8 cellular contexts compared by ENCODE assay signal in the genomic region with DNA sequence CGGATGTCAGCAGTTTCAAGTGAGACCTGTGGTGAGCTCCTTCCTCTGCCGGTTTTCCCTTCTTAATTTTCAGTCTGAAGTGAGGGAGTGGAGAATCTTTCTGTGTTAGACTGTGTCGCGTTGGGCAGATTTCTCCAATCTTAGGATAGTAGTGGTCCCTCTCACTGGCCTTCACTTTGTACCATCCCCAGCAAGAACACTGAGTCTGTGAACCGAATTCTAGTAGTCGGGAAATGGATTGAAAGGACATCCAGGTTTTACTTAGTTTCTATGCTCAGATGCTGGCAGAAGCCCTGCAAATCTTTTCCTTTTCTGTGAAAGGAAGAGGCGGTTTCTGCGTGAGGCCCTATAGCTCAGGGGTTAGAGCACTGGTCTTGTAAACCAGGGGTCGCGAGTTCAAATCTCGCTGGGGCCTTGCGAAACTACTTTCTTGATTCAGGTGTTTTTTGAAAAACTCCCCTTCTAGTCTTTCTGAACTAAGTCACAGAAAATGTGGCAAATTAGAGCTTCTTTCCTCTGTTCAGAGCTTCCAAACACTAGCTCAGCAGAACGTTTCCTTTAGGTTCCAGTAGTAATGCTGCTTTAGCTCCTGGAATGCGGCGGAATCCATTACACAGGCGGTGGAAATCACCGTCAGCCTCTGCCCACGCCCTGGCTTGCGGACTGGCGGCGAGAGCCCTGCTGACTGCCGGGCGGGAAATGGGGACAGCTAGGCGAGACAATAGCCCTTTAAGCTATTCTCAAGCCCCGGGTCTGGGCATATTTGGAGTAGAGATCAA. TPM values are rescaled to one million over a fixed set of nuclear protein-coding genes. Genes with fewer than 3 reads are reported as not detected.
DNase-seq lines count a peak whose midpoint lies in the region; ATAC-seq and TF ChIP-seq lines count a peak whose summit lies in the region.

No MANE protein-coding gene starts in this region.

- H3K4me1 ChIP-seq in HUES6 (ENCODE audit: control insufficient read depth, insufficient read depth, low read length) (peaks cover 16% of the 10 kb centered on the region), gastroesophageal sphincter (peaks cover 7 to 35% (median 8%) of the 10 kb centered on the region in 3 donors), neutrophil (ENCODE audit: control insufficient read depth in 1 of 2, insufficient read depth in 1 of 2, low read depth in 1 of 2, low read length in 1 of 2) (peaks cover 48 to 51% of the 10 kb centered on the region in 2 experiments)

- no peaks in the 10 kb centered on the region for H3K27me3 ChIP-seq in HUES6 (ENCODE audit: control insufficient read depth, insufficient read depth, low read length)
- no peaks in the 10 kb centered on the region for H3K27me3 ChIP-seq in gastroesophageal sphincter
- peaks cover 43% of the 10 kb centered on the region for H3K27me3 ChIP-seq in neutrophil

- peak overlapping the region; percentile 89 for H3K9ac ChIP-seq in HUES6 (ENCODE audit: low read length)

- H3K4me3 ChIP-seq in HUES6 (ENCODE audit: low read depth, low read length) = peak overlapping the region; percentile 96
- peak overlapping the region; percentile 64 to 76 for H3K4me3 ChIP-seq in gastroesophageal sphincter
- peak overlapping the region; percentile 75 to 83 for H3K4me3 ChIP-seq in neutrophil (ENCODE audit: low read depth in 1 of 2, low read length in 1 of 2)

- TF ChIP-seq CTCF in gastroesophageal sphincter (IDR thresholded peaks at IDR 0.05) (no peak), neutrophil (IDR thresholded peaks at IDR 0.05) (no peak)

- no peak for TF ChIP-seq POLR2A in gastroesophageal sphincter (IDR thresholded peaks at IDR 0.05)

- H3K36me3 ChIP-seq in HUES6 (ENCODE audit: control insufficient read depth, insufficient read depth, low read length) = no peaks in the 10 kb centered on the region
- no peaks in the 10 kb centered on the region for H3K36me3 ChIP-seq in gastroesophageal sphincter
- no peaks in the 10 kb centered on the region for H3K36me3 ChIP-seq in neutrophil

- H3K9me3 ChIP-seq in HUES6 (ENCODE audit: control insufficient read depth, insufficient read depth, low read depth, low read length) (no peaks in the 10 kb centered on the region), gastroesophageal sphincter (no peaks in the 10 kb centered on the region), neutrophil (no peaks in the 10 kb centered on the region)

- DNase-seq in AG08395 (ENCODE audit: low spot score) (peak; percentile 71), SHP77 treated with DMSO at 0.1 percent for 48 hours (lab: John Stamatoyannopoulos, UW) (peak; percentile 92), activated gamma-delta T cell (lab: John Stamatoyannopoulos, UW) (peak; percentile 41), stromal cell of bone marrow (ENCODE audit: low read depth) (peak; percentile 65)

- WGBS in gastroesophageal sphincter (ENCODE audit: low coverage in 1 of 2), 2 donors = 0% methylated on average over 12 to 17 of the region's 25 CpGs

- no peak for TF ChIP-seq EP300 in gastroesophageal sphincter (IDR thresholded peaks at IDR 0.05)

- ATAC-seq in GM18873 (IDR thresholded peaks at IDR 0.05; ENCODE audit: low FRiP score, unreplicated experiment) (peak; percentile 22), gastroesophageal sphincter (peak; percentile 35)

- peak overlapping the region; percentile 86 for H3K27ac ChIP-seq in HUES6 (ENCODE audit: low read depth, low read length)
- peak overlapping the region; percentile 95 to 100 (median 100) for H3K27ac ChIP-seq in gastroesophageal sphincter
- H3K27ac ChIP-seq in neutrophil = peak overlapping the region; percentile 70

RNA-seq across cellular contexts. Expression of a gene that starts 2.8 kb away (rescaled TPM):
- 100 to 1,000 TPM in 2 of 4 donors, 10 to 100 TPM in 2; 65.2 to 139 (median 106) TPM for total RNA-seq in gastroesophageal sphincter

RNA-seq across cellular contexts. Expression of a gene that starts 7.0 kb away (rescaled TPM):
- 10 to 100 TPM; 16.8 to 32.0 (median 25.2) TPM for total RNA-seq in gastroesophageal sphincter

RNA-seq across cellular contexts. Expression of a gene that starts 40.0 kb away (rescaled TPM):
- not detected for total RNA-seq in gastroesophageal sphincter

Comparison
In these comparisons a context has a peak if more than half of its experiments do, and no peak if none do; other contexts are left out.
1. Peak in every context shown above with its lines: DNase-seq, ATAC-seq, H3K4me3 ChIP-seq and H3K27ac ChIP-seq.
2. DNase-seq: peak in every context shown above with its lines; median percentile 92 in SHP77 treated with DMSO at 0.1 percent for 48 hours; 71 in AG08395; 65 in stromal cell of bone marrow; 41 in activated gamma-delta T cell.